27 cellular contexts compared by ENCODE assay signal in genomic region chrX:77561372-77561771, GRCh38.
"Had no signal": no experiment of that assay in that cellular context is flagged by ENCODE, and none has a peak within 500 bp of the region (broad histone marks: within the 10 kb centered on the region; RNA-seq: fewer than 3 reads in every experiment).

No MANE protein-coding gene starts in this region.

- H2AFZ ChIP-seq: PC-9 had no signal

- H3K27ac Mint-ChIP-seq: activated CD4-positive, alpha-beta memory T cell treated with anti-CD3 and anti-CD28 coated beads, Interleukin-2, amount 10 ng/mL, durations not matched to agents 7 days and 5 days; activated CD4-positive, alpha-beta T cell treated with anti-CD3 and anti-CD28 coated beads for 36 hours; activated naive CD8-positive, alpha-beta T cell treated with anti-CD3 and anti-CD28 coated beads, Interleukin-2, amount 50 U/mL, for 24 hours; activated T-helper 17 cell treated with anti-CD3 and anti-CD28 coated beads, Interleukin-2, amount 50 U/mL, for 72 hours; brain; T-cell had no signal

- H3K4me3 Mint-ChIP-seq: activated CD4-positive, alpha-beta memory T cell treated with anti-CD3 and anti-CD28 coated beads, Interleukin-2, amount 10 ng/mL, durations not matched to agents 7 days and 5 days; activated CD4-positive, alpha-beta T cell treated with anti-CD3 and anti-CD28 coated beads for 36 hours; activated naive CD4-positive, alpha-beta T cell treated with anti-CD3 and anti-CD28 coated beads, Interleukin-2, amount 50 U/mL, for 24 hours; activated naive CD8-positive, alpha-beta T cell treated with anti-CD3 and anti-CD28 coated beads, Interleukin-2, amount 50 U/mL, for 24 hours; activated T-helper 17 cell treated with anti-CD3 and anti-CD28 coated beads, Interleukin-2, amount 50 U/mL, for 72 hours; brain; central memory CD8-positive, alpha-beta T cell; T-cell had no signal

- H3K4me1 Mint-ChIP-seq: activated CD4-positive, alpha-beta memory T cell treated with anti-CD3 and anti-CD28 coated beads, Interleukin-2, amount 10 ng/mL, durations not matched to agents 7 days and 5 days; activated T-helper 17 cell treated with anti-CD3 and anti-CD28 coated beads, Interleukin-2, amount 50 U/mL, for 72 hours; brain had no signal

- H3K4me1 ChIP-seq: ascending aorta had no signal

- H3K27me3 ChIP-seq: ascending aorta had no signal

- ATAC-seq: activated CD4-positive, alpha-beta T cell treated with anti-CD3 and anti-CD28 coated beads for 36 hours; activated naive CD8-positive, alpha-beta T cell treated with anti-CD3 and anti-CD28 coated beads, Interleukin-2, amount 50 U/mL, for 24 hours; activated T-helper 17 cell treated with anti-CD3 and anti-CD28 coated beads, Interleukin-2, amount 50 U/mL, for 72 hours; Right ventricle myocardium inferior; T-cell had no signal

- H3K4me2 ChIP-seq: PC-9 had no signal

- H3K9me3 Mint-ChIP-seq: activated naive CD4-positive, alpha-beta T cell treated with anti-CD3 and anti-CD28 coated beads, Interleukin-2, amount 50 U/mL, for 24 hours; activated T-helper 17 cell treated with anti-CD3 and anti-CD28 coated beads, Interleukin-2, amount 50 U/mL, for 72 hours; central memory CD8-positive, alpha-beta T cell had no signal

- H3K27ac ChIP-seq: ascending aorta, PC-9, SK-N-MC, VCaP had no signal

- DNase-seq: activated CD4-positive, alpha-beta memory T cell treated with anti-CD3 and anti-CD28 coated beads, Interleukin-2, amount 10 ng/mL, durations not matched to agents 7 days and 5 days; activated CD4-positive, alpha-beta T cell treated with anti-CD3 and anti-CD28 coated beads for 36 hours; activated CD4-positive, alpha-beta T cell treated with anti-CD3 and anti-CD28 coated beads, Interleukin-2, amount 50 U/mL, for 1 hour; activated CD4-positive, CD25-positive, alpha-beta regulatory T cell; activated gamma-delta T cell; activated naive CD8-positive, alpha-beta T cell treated with anti-CD3 and anti-CD28 coated beads, Interleukin-2, amount 50 U/mL, for 24 hours; activated T-cell treated with anti-CD3 and anti-CD28 coated beads for 4 hours; activated T-cell treated with anti-CD3 and anti-CD28 coated beads, Interleukin-2, amount 50 U/mL, for 48 hours; amniotic stem cell; MM.1S; NCI-H1105; NCI-H1436 treated with DMSO at 0.1 percent for 48 hours; NCI-H187; NCI-H2081; NCI-H446; NCI-H524; PC-9; RPMI8226; T-cell had no signal

- H3K4me3 ChIP-seq: ascending aorta, PC-9, SK-N-MC had no signal

- H3K27me3 Mint-ChIP-seq: activated CD4-positive, alpha-beta memory T cell treated with anti-CD3 and anti-CD28 coated beads, Interleukin-2, amount 10 ng/mL, durations not matched to agents 7 days and 5 days; activated CD4-positive, alpha-beta T cell treated with anti-CD3 and anti-CD28 coated beads for 36 hours; activated naive CD4-positive, alpha-beta T cell treated with anti-CD3 and anti-CD28 coated beads, Interleukin-2, amount 50 U/mL, for 24 hours; activated naive CD8-positive, alpha-beta T cell treated with anti-CD3 and anti-CD28 coated beads, Interleukin-2, amount 50 U/mL, for 24 hours; activated T-helper 17 cell treated with anti-CD3 and anti-CD28 coated beads, Interleukin-2, amount 50 U/mL, for 72 hours; brain; central memory CD8-positive, alpha-beta T cell had no signal
